1 cellular context compared by ENCODE assay signal in the genomic region with DNA sequence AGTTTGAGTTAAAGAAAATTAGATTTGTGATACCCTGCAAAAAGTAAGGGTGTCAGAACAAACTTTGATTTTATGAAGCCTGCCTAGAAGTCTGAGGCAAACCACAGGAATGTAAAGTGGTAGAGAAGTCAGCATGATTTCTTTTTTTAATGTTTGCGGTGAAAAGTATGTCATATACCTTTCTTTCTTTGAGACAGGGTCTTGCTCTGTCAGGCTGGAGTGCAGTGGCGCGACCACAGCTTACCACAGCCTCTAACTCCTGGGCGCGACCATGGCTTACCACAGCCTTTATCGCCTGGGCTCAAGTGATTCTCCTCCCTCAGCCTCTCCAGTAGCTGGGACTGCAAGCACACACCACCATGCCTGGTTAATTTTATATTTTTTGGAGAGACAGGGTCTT.
TF ChIP-seq lines count a peak whose summit lies in the region.

No MANE protein-coding gene starts in this region.

TF ChIP-seq in GM12878, 131 proteins besides CTCF, POLR2A, EP300 and RAD21 (continued from another document):
- TF ChIP-seq, protein P1, sequence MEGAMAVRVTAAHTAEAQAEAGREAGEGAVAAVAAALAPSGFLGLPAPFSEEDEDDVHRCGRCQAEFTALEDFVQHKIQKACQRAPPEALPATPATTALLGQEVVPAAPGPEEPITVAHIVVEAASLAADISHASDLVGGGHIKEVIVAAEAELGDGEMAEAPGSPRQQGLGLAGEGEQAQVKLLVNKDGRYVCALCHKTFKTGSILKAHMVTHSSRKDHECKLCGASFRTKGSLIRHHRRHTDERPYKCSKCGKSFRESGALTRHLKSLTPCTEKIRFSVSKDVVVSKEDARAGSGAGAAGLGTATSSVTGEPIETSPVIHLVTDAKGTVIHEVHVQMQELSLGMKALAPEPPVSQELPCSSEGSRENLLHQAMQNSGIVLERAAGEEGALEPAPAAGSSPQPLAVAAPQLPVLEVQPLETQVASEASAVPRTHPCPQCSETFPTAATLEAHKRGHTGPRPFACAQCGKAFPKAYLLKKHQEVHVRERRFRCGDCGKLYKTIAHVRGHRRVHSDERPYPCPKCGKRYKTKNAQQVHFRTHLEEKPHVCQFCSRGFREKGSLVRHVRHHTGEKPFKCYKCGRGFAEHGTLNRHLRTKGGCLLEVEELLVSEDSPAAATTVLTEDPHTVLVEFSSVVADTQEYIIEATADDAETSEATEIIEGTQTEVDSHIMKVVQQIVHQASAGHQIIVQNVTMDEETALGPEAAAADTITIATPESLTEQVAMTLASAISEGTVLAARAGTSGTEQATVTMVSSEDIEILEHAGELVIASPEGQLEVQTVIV (IDR thresholded peaks at IDR 0.05; ENCODE audit: borderline replicate concordance, partially characterized antibody): no peak
- no peak for TF ChIP-seq JUND (IDR thresholded peaks at IDR 0.05; ENCODE audit: low read depth, low read length)
- TF ChIP-seq, protein P2, sequence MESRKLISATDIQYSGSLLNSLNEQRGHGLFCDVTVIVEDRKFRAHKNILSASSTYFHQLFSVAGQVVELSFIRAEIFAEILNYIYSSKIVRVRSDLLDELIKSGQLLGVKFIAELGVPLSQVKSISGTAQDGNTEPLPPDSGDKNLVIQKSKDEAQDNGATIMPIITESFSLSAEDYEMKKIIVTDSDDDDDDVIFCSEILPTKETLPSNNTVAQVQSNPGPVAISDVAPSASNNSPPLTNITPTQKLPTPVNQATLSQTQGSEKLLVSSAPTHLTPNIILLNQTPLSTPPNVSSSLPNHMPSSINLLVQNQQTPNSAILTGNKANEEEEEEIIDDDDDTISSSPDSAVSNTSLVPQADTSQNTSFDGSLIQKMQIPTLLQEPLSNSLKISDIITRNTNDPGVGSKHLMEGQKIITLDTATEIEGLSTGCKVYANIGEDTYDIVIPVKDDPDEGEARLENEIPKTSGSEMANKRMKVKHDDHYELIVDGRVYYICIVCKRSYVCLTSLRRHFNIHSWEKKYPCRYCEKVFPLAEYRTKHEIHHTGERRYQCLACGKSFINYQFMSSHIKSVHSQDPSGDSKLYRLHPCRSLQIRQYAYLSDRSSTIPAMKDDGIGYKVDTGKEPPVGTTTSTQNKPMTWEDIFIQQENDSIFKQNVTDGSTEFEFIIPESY (IDR thresholded peaks at IDR 0.05): no peak
- 0 out of 2 replicates have a peak, but pooled peaks have one; percentile 4 for TF ChIP-seq MEF2A (IDR thresholded peaks at IDR 0.05; ENCODE audit: insufficient read depth, low read depth, low read length)
- peak; percentile 94 for TF ChIP-seq RUNX3 (IDR thresholded peaks at IDR 0.05; ENCODE audit: low read length)
- peak; percentile 43; the same call in 1 of the 2 replicates for TF ChIP-seq NFIC (IDR thresholded peaks at IDR 0.05; ENCODE audit: low read depth, low read length)
